1 cellular context compared by ENCODE assay signal in genomic region chr2:190765386-190766173, GRCh38.
TF ChIP-seq lines count a peak whose summit lies in the region.

No MANE protein-coding gene starts in this region.

TF ChIP-seq in HepG2, 621 proteins besides CTCF, POLR2A, EP300 and RAD21 (continued from another document):
- no peak for TF ChIP-seq AGO1 (IDR thresholded peaks at IDR 0.05; ENCODE audit: low read depth, low read length, poor library complexity, severe bottlenecking)
- TF ChIP-seq SOX5 (CRISPR knock-in tag; IDR thresholded peaks at IDR 0.05; ENCODE audit: borderline replicate concordance), result no peak
- TF ChIP-seq MYPOP (CRISPR knock-in tag; IDR thresholded peaks at IDR 0.05), result no peak
- no peak for TF ChIP-seq SNAPC4 (CRISPR knock-in tag; IDR thresholded peaks at IDR 0.05)
- TF ChIP-seq PAXIP1 (CRISPR knock-in tag; conservative IDR thresholded peaks at IDR 0.05), result no peak
- no peak for TF ChIP-seq RFX1 (IDR thresholded peaks at IDR 0.05)
- no peak for TF ChIP-seq ZFYVE20 (CRISPR knock-in tag; IDR thresholded peaks at IDR 0.05; ENCODE audit: borderline replicate concordance, low read depth)
